In genomic region chr3:177589921-177590336, GRCh38 we compare ENCODE assay signal across 8 cellular contexts.
DNase-seq lines count a peak whose midpoint lies in the region; ATAC-seq and TF ChIP-seq lines count a peak whose summit lies in the region.

No MANE protein-coding gene starts in this region.

- H3K4me1 ChIP-seq in body of pancreas (peaks cover 56% of the 10 kb centered on the region), sigmoid colon (peaks cover 0 to 23% (median 3%) of the 10 kb centered on the region in 4 donors)

- WGBS in body of pancreas, 2 donors = 46 to 57% methylated on average over 4 of the region's 4 CpGs
- 55 to 71% methylated on average over 4 of the region's 4 CpGs for WGBS in sigmoid colon, 2 donors

- TF ChIP-seq EP300 in sigmoid colon (IDR thresholded peaks at IDR 0.05) = no peak

- no peaks in the 10 kb centered on the region for H3K9me3 ChIP-seq in body of pancreas
- no peaks in the 10 kb centered on the region for H3K9me3 ChIP-seq in sigmoid colon

- peak; percentile 62 for DNase-seq in NCI-H1092 treated with DMSO at 0.1 percent for 48 hours (lab: John Stamatoyannopoulos, UW)
- no peak for DNase-seq in NCI-H1092 (lab: John Stamatoyannopoulos, UW)
- peak; percentile 75 for DNase-seq in NCI-H1436 treated with DMSO at 0.1 percent for 48 hours (lab: John Stamatoyannopoulos, UW)
- DNase-seq in body of pancreas = peak; percentile 40 to 56 (median 46)
- DNase-seq in omental fat pad (ENCODE audit: low spot score) = no peak
- DNase-seq in sigmoid colon = no peak
- no peak for DNase-seq in Ammon's horn (ENCODE audit: low spot score)

- TF ChIP-seq POLR2A in body of pancreas (IDR thresholded peaks at IDR 0.05) (peak in 1 of 3 donors; percentile 12), sigmoid colon (IDR thresholded peaks at IDR 0.05) (no peak)

- H3K4me3 ChIP-seq in body of pancreas (no peak overlapping the region), sigmoid colon (no peak overlapping the region)

- TF ChIP-seq CTCF in body of pancreas (IDR thresholded peaks at IDR 0.05) = no peak
- no peak for TF ChIP-seq CTCF in omental fat pad (IDR thresholded peaks at IDR 0.05)
- no peak for TF ChIP-seq CTCF in sigmoid colon (IDR thresholded peaks at IDR 0.05)

- ATAC-seq in HG02588 (IDR thresholded peaks at IDR 0.05; ENCODE audit: unreplicated experiment) (peak; percentile 64), body of pancreas (peak; percentile 68), omental fat pad (ENCODE audit: low FRiP score) (peak; percentile 94)

- H3K36me3 ChIP-seq in body of pancreas (replicated peaks in 1 of 2; ENCODE audit: insufficient read depth in 1 of 2, low read depth in 2 of 2) (no peaks in the 10 kb centered on the region), sigmoid colon (no peaks in the 10 kb centered on the region)

- H3K27me3 ChIP-seq in body of pancreas (no peaks in the 10 kb centered on the region), sigmoid colon (no peaks in the 10 kb centered on the region)

- H3K27ac ChIP-seq in body of pancreas (peak overlapping the region; percentile 59 to 87 (median 72)), sigmoid colon (peak overlapping the region in 1 of 4 donors; percentile 81)

- intact Hi-C loops in body of pancreas (cut with DNase I) (no loop called here), sigmoid colon (cut with DNase I) (loop anchor here (10.0 kb wide), 1 partner anchor 395 kb away; the partner anchor contains the start of gene TBL1XR1)

Comparison
In these comparisons a context has a peak if more than half of its experiments do, and no peak if none do; other contexts are left out.
1. DNase-seq: peak in NCI-H1092 treated with DMSO at 0.1 percent for 48 hours (single experiment), NCI-H1436 treated with DMSO at 0.1 percent for 48 hours (single experiment) and body of pancreas (4 of 4); none in NCI-H1092 (single experiment), omental fat pad (single experiment), sigmoid colon (single experiment) and Ammon's horn (single experiment).
2. Peak in every context shown above with its lines, with median percentiles within 50 percentile points of each other: ATAC-seq.